In the genomic region with DNA sequence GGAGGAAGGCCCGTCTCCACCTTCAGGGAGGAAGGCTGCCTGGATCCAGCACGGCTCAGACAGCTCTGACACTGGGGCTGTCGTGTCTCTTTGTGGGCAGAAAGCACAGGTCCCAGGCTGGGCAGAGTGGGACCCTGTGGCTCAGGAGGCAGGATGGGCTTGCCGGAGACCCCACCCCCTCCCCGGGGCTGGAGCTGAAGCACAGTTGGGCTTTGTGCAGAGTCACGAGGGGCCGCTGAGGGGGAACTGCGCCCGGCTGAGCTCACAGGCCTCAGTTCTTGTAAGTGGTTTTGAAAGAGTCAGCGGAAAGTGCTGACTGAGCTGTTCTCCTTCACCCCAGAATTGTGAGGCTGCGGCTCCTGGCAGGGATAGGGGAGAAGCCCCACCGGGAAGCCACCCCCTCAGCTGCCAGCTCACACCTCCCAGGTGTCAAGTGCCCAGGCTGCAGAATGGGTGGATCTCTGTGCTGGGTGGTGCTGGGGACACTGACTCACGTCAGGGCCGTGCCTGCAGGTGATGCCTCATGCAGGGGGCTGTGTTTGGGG, we compare ENCODE assay signal across 8 cellular contexts. TPM values are rescaled to one million over a fixed set of nuclear protein-coding genes. Genes with fewer than 3 reads are reported as not detected.
DNase-seq lines count a peak whose midpoint lies in the region; ATAC-seq and TF ChIP-seq lines count a peak whose summit lies in the region.

No MANE protein-coding gene starts in this region.

- no peak for TF ChIP-seq EP300 in upper lobe of left lung (IDR thresholded peaks at IDR 0.05)

- TF ChIP-seq POLR2A in upper lobe of left lung (IDR thresholded peaks at IDR 0.05) = no peak

- POLR2A ChIA-PET in PC-3 (lab: Charles Lee; ENCODE audit: unreplicated experiment) (no interaction called here), GM10248 (lab: Yijun Ruan, JAX) (no interaction called here)

- H3K36me3 ChIP-seq in DND-41 (ENCODE audit: insufficient read depth, low read length) = no peaks in the 10 kb centered on the region
- H3K36me3 ChIP-seq in PC-3 (ENCODE audit: low read depth, low read length) = no peaks in the 10 kb centered on the region
- no peaks in the 10 kb centered on the region for H3K36me3 ChIP-seq in colonic mucosa
- H3K36me3 ChIP-seq in upper lobe of left lung = no peaks in the 10 kb centered on the region

- TF ChIP-seq CTCF in DND-41 (IDR thresholded peaks at IDR 0.05; ENCODE audit: borderline replicate concordance, extremely low read depth, low read length, poor library complexity, severe bottlenecking) (no peak), PC-3 (conservative IDR thresholded peaks at IDR 0.05; ENCODE audit: low read depth, low read length) (no peak), colonic mucosa (IDR thresholded peaks at IDR 0.05) (no peak), upper lobe of left lung (IDR thresholded peaks at IDR 0.05) (no peak), GM10248 (IDR thresholded peaks at IDR 0.05; ENCODE audit: control extremely low read depth, extremely low read depth, low read depth, missing control alignments) (no peak)

- H3K27ac ChIP-seq in DND-41 (ENCODE audit: low read length) (no peak overlapping the region), PC-3 (ENCODE audit: low read length) (peak overlapping the region; percentile 67; the same call in 1 of the 2 replicates), colonic mucosa (no peak overlapping the region), upper lobe of left lung (peak overlapping the region in 1 of 4 donors; percentile 56)

- ATAC-seq in DND-41 (ENCODE audit: insufficient read depth, low read depth) (peak; percentile 28; the same call in 2 of the 3 replicates), PC-3 (peak; percentile 32), upper lobe of left lung (ENCODE audit: low FRiP score in 2 of 2) (peak; percentile 41 to 51), HG02763 (IDR thresholded peaks at IDR 0.05; ENCODE audit: unreplicated experiment) (no peak)

- H3K79me2 ChIP-seq in DND-41 (ENCODE audit: insufficient read depth, low read length) (peaks cover 3% of the 10 kb centered on the region; the same call in 1 of the 2 replicates), PC-3 (ENCODE audit: low read length) (peaks cover 77% of the 10 kb centered on the region)

- H3K4me2 ChIP-seq in DND-41 (ENCODE audit: insufficient read depth, low read length) = no peak overlapping the region
- H3K4me2 ChIP-seq in PC-3 (ENCODE audit: low read length) = peak overlapping the region; percentile 75

- H3K4me1 ChIP-seq in DND-41 (ENCODE audit: insufficient read depth, low read length) (no peaks in the 10 kb centered on the region), PC-3 (ENCODE audit: insufficient read depth, low read length) (peaks cover 31% of the 10 kb centered on the region), colonic mucosa (peaks cover 13% of the 10 kb centered on the region), upper lobe of left lung (peaks cover 6 to 15% (median 10%) of the 10 kb centered on the region in 4 donors)

- 55 to 85% methylated on average over 5 to 14 of the region's 14 CpGs for WGBS in upper lobe of left lung, 2 donors

- H4K20me1 ChIP-seq in DND-41 (ENCODE audit: insufficient read depth, low read length) = peaks cover 22% of the 10 kb centered on the region
- H4K20me1 ChIP-seq in PC-3 (ENCODE audit: low read length) = peaks cover 57% of the 10 kb centered on the region

- H3K9me2 ChIP-seq in PC-3 (replicated peaks; ENCODE audit: low read length) = no peaks in the 10 kb centered on the region

- H3K4me3 ChIP-seq in DND-41 (ENCODE audit: low read depth in 1 of 2, low read length in 2 of 2) = no peak overlapping the region
- no peak overlapping the region for H3K4me3 ChIP-seq in PC-3 (ENCODE audit: low read length)
- no peak overlapping the region for H3K4me3 ChIP-seq in colonic mucosa
- no peak overlapping the region for H3K4me3 ChIP-seq in upper lobe of left lung

- H3F3A ChIP-seq in PC-3 (ENCODE audit: low read length, unreplicated experiment) = no peaks in the 10 kb centered on the region

- H3K9me3 ChIP-seq in DND-41 (ENCODE audit: insufficient read depth, low read length, severe bottlenecking) (no peaks in the 10 kb centered on the region), PC-3 (ENCODE audit: low read length) (no peaks in the 10 kb centered on the region), colonic mucosa (no peaks in the 10 kb centered on the region), upper lobe of left lung (no peaks in the 10 kb centered on the region)

- no TSS peak for BruUV-seq in PC-3 (replicated peaks; lab: Mats Ljungman, UMichigan)

- no peak overlapping the region for H3K9ac ChIP-seq in DND-41 (ENCODE audit: low read depth, low read length)
- H3K9ac ChIP-seq in PC-3 (ENCODE audit: low read length) = no peak overlapping the region
- peak overlapping the region; percentile 27 to 49 for H3K9ac ChIP-seq in colonic mucosa (ENCODE audit: low read depth in 2 of 2, low read length in 2 of 2)

- intact Hi-C loops in PC-3 (cut with micrococcal nuclease) (no loop called here), colonic mucosa (cut with DNase I) (no loop called here)

- no peak for DNase-seq in DND-41
- DNase-seq in PC-3 = peak; percentile 38
- no peak for DNase-seq in colonic mucosa
- DNase-seq in midbrain (lab: John Stamatoyannopoulos, UW) = peak; percentile 88
- DNase-seq in upper lobe of left lung = peak; percentile 51 to 80
- DNase-seq in DMS 273 (lab: John Stamatoyannopoulos, UW; ENCODE audit: unreplicated experiment) = no peak
- DNase-seq in GM10248 (ENCODE audit: extremely low spot score) = no peak

- H2AFZ ChIP-seq in DND-41 (ENCODE audit: low read depth, low read length) (no peak overlapping the region), PC-3 (ENCODE audit: low read length) (no peak overlapping the region)

- no peaks in the 10 kb centered on the region for H3K27me3 ChIP-seq in DND-41 (ENCODE audit: insufficient read depth, low read length, poor library complexity)
- H3K27me3 ChIP-seq in PC-3 (ENCODE audit: low read length) = no peaks in the 10 kb centered on the region
- H3K27me3 ChIP-seq in colonic mucosa = no peaks in the 10 kb centered on the region
- no peaks in the 10 kb centered on the region for H3K27me3 ChIP-seq in upper lobe of left lung

- CTCF ChIA-PET in PC-3 (lab: Charles Lee) (no interaction called here), GM10248 (lab: Yijun Ruan, JAX) (no interaction called here)

RNA-seq across cellular contexts. Expression of a gene that starts 12.2 kb away (rescaled TPM):
- total RNA-seq in PC-3 (2014; rRNA removed) = 59.3 and 82.4 TPM in 2 replicates
- total RNA-seq in colonic mucosa = 1 to 10 TPM; 5.4 to 7.7 TPM
- 1 to 10 TPM; 2.3 to 8.4 (median 3.9) TPM for total RNA-seq in upper lobe of left lung

Comparison
In these comparisons a context has a peak if more than half of its experiments do, and no peak if none do; other contexts are left out.
1. DNase-seq: peak in PC-3 (single experiment), midbrain (single experiment) and upper lobe of left lung (2 of 2); none in DND-41 (single experiment), colonic mucosa (single experiment), DMS 273 (single experiment) and GM10248 (single experiment).
2. H3K9ac ChIP-seq: peak in colonic mucosa (2 of 2); none in DND-41 (single experiment) and PC-3 (single experiment).